Comparison of ENCODE assay signal across 21 cellular contexts in genomic region chr16:89005201-89006035, GRCh38.
"Had no signal": no experiment of that assay in that cellular context is flagged by ENCODE, and none has a peak within 500 bp of the region (broad histone marks: within the 10 kb centered on the region; RNA-seq: fewer than 3 reads in every experiment).

No MANE protein-coding gene starts in this region.

- H3K27ac ChIP-seq: foreskin keratinocyte, left lung, suprapubic skin, transverse colon had no signal

- DNase-seq: activated CD4-positive, alpha-beta T cell treated with anti-CD3 and anti-CD28 coated beads for 36 hours; activated CD4-positive, alpha-beta T cell treated with anti-CD3 and anti-CD28 coated beads, Interleukin-2, amount 50 U/mL, for 48 hours; foreskin keratinocyte; hippocampal formation; islet precursor cell; mesendoderm; nucleus accumbens; stimulated activated naive CD8-positive, alpha-beta T cell treated with anti-CD3 and anti-CD28 coated beads, Interleukin-15, amount 100 ng/mL, for 72 hours; transverse colon had no signal

- H3K36me3 Mint-ChIP-seq: activated naive CD8-positive, alpha-beta T cell; WTC11 had no signal

- FAIRE-seq: colon, TTC549 had no signal

- H3K9me3 Mint-ChIP-seq: T-helper 2 cell treated with Interferon-gamma antibody and Interleukin-4, amounts not matched to agents 5 μg/mL and 100 μg/mL, for 36 hours had no signal

- H3K36me3 ChIP-seq: cardiac muscle cell, left lung, suprapubic skin, transverse colon had no signal

- ATAC-seq: activated CD4-positive, alpha-beta T cell treated with anti-CD3 and anti-CD28 coated beads for 36 hours; foreskin keratinocyte; WTC11 had no signal

- H3K4me1 Mint-ChIP-seq: endodermal cell, nephron had no signal

- H3K4me3 Mint-ChIP-seq: activated CD4-positive, alpha-beta T cell treated with anti-CD3 and anti-CD28 coated beads for 36 hours; activated naive CD8-positive, alpha-beta T cell; endodermal cell; nephron; stimulated activated naive CD8-positive, alpha-beta T cell treated with anti-CD3 and anti-CD28 coated beads, Interleukin-15, amount 100 ng/mL, for 72 hours; T-helper 2 cell treated with Interferon-gamma antibody and Interleukin-4, amounts not matched to agents 5 μg/mL and 100 μg/mL, for 36 hours; WTC11 had no signal

- H3K4me1 ChIP-seq: foreskin keratinocyte, suprapubic skin had no signal

- H3K27ac Mint-ChIP-seq: activated CD4-positive, alpha-beta T cell treated with anti-CD3 and anti-CD28 coated beads for 36 hours; activated naive CD8-positive, alpha-beta T cell; endodermal cell; nephron; progenitor cell of endocrine pancreas; stimulated activated naive CD8-positive, alpha-beta T cell treated with anti-CD3 and anti-CD28 coated beads, Interleukin-15, amount 100 ng/mL, for 72 hours; T-helper 2 cell treated with Interferon-gamma antibody and Interleukin-4, amounts not matched to agents 5 μg/mL and 100 μg/mL, for 36 hours; WTC11 had no signal

- H3K4me3 ChIP-seq: cardiac muscle cell, dorsolateral prefrontal cortex, left lung, suprapubic skin, transverse colon had no signal

- H3K9me3 ChIP-seq: suprapubic skin, transverse colon had no signal
